Comparison of ENCODE assay signal across 8 cellular contexts in the genomic region with DNA sequence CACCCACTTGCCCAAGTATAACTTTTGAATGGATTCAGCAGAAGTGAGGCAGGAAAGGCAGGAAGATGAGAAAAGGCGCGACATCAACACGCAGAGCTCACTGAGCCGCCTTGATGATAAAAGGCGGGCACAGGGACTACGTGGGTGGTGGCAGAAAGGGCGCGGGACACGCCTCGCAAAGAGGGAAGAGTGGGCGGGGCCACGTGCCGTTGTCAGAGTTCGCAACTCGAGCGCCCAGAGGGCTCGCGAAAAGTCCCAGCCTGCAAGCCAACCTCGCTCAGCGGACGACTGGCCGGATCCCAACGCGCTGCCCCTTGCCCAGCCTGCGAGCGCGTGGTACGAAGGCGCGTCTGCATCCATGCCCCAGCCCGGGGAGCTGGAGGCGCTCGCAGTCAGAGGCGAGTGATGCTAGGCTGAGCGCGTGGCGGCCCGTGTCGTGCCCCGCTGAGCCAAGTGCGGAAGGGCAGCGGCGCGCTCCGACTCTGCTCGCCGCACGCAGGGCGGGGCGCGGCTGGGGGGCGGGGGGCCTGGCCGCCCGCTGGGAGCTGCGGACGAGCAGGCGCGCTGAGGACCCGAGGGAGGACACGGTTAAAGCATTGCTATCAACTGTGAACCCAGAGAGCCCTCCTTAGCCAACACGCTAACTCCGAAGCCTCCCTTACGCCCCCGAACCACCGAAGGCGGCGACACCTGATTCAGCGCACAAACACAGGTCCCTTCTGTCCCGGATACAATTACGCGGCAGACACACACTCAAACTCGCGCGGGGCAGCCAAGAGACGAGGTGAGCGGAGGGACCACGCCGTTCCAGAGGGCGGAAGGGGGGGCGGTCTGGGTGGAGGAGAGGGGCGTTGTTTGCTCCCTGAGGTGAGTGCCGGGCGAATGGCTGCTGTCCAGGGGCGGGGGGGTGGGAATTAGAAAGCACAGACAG. TPM values are rescaled to one million over a fixed set of nuclear protein-coding genes. Genes with fewer than 3 reads are reported as not detected.
DNase-seq lines count a peak whose midpoint lies in the region; ATAC-seq and TF ChIP-seq lines count a peak whose summit lies in the region.

A gene with protein sequence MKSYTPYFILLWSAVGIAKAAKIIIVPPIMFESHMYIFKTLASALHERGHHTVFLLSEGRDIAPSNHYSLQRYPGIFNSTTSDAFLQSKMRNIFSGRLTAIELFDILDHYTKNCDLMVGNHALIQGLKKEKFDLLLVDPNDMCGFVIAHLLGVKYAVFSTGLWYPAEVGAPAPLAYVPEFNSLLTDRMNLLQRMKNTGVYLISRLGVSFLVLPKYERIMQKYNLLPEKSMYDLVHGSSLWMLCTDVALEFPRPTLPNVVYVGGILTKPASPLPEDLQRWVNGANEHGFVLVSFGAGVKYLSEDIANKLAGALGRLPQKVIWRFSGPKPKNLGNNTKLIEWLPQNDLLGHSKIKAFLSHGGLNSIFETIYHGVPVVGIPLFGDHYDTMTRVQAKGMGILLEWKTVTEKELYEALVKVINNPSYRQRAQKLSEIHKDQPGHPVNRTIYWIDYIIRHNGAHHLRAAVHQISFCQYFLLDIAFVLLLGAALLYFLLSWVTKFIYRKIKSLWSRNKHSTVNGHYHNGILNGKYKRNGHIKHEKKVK (plus strand): TSS at position 617 of the 931 bp plus-strand sequence. CDS start 24,074 bp downstream, outside the sequence.

- no peaks in the 10 kb centered on the region for H3K9me3 Mint-ChIP-seq in chondrocyte (ENCODE audit: low read depth)

- no peaks in the 10 kb centered on the region for H3K27me3 ChIP-seq in KMS-11 (ENCODE audit: insufficient read depth, low read depth)

- peak within 1 kb of the TSS; percentile 97 for H2AFZ ChIP-seq in KMS-11 (ENCODE audit: low read depth)

- H3K27me3 Mint-ChIP-seq in chondrocyte (ENCODE audit: low read depth) = peaks cover 53% of the 10 kb centered on the region

- ATAC-seq in GM21526 (IDR thresholded peaks at IDR 0.05; ENCODE audit: low FRiP score, unreplicated experiment) (peak; percentile 45), SK-N-SH treated with all-trans-retinoic acid at 6 μM for 48 hours (peak; percentile 78)

- H3K4me1 Mint-ChIP-seq in chondrocyte (ENCODE audit: low read depth) = peaks cover 16% of the 10 kb centered on the region

- H3K27ac Mint-ChIP-seq in chondrocyte (ENCODE audit: unreplicated experiment) = no peak within 1 kb of the TSS

- H3K9ac ChIP-seq in KMS-11 = peak within 1 kb of the TSS; percentile 73; the same call in 1 of the 2 replicates

- H3K4me3 Mint-ChIP-seq in chondrocyte (ENCODE audit: unreplicated experiment) = peak within 1 kb of the TSS; percentile 73

- H3K4me3 ChIP-seq in KMS-11 (IDR thresholded peaks at IDR 0.05; ENCODE audit: insufficient read depth, low read depth, low read length) = peak within 1 kb of the TSS; percentile 39

- peaks cover 40% of the 10 kb centered on the region for H3K79me2 ChIP-seq in KMS-11 (ENCODE audit: insufficient read depth, low read depth)

- 0 out of 2 replicates have a peak, but pooled peaks cover 7% of the 10 kb centered on the region for H4K20me1 ChIP-seq in KMS-11 (ENCODE audit: insufficient read depth)

- TF ChIP-seq CTCF in KMS-11 (conservative IDR thresholded peaks at IDR 0.05; ENCODE audit: low read depth, low read length) = no peak
- TF ChIP-seq CTCF in chondrocyte (IDR thresholded peaks at IDR 0.05) = no peak

- DNase-seq in DMS153 treated with DMSO at 0.1 percent for 48 hours (lab: John Stamatoyannopoulos, UW; ENCODE audit: unreplicated experiment) (peak; percentile 87), chondrocyte (ENCODE audit: low spot score) (peak; percentile 90), left kidney (ENCODE audit: low read depth, low spot score) (peak; percentile 90)
- peak; percentile 14 for DNase-seq in stimulated activated CD4-positive, alpha-beta T cell treated with anti-CD3 and anti-CD28 coated beads, Interleukin-2, amount 100 ng/mL, for 4 hours (ENCODE audit: low read depth)
- DNase-seq in effector CD8-positive, alpha-beta T cell (lab: John Stamatoyannopoulos, UW) = no peak

- H3K27ac ChIP-seq in KMS-11 = peak within 1 kb of the TSS; percentile 69

- no peaks in the 10 kb centered on the region for H3K36me3 ChIP-seq in KMS-11 (ENCODE audit: insufficient read depth)

- H3K36me3 Mint-ChIP-seq in chondrocyte (ENCODE audit: low read depth) = no peaks in the 10 kb centered on the region

- peaks cover 40% of the 10 kb centered on the region for H3K4me1 ChIP-seq in KMS-11 (ENCODE audit: low read depth, poor library complexity, severe bottlenecking)

- peak within 1 kb of the TSS; percentile 84 for H3K4me2 ChIP-seq in KMS-11

TF ChIP-seq in SK-N-SH treated with all-trans-retinoic acid at 6 μM for 48 hours, 23 proteins besides CTCF, POLR2A, EP300 and RAD21:
- no peak for TF ChIP-seq RARB (CRISPR knock-in tag; IDR thresholded peaks at IDR 0.05)
- TF ChIP-seq ZC3H10 (CRISPR knock-in tag; IDR thresholded peaks at IDR 0.05) = no peak
- no peak for TF ChIP-seq ZNF70 (CRISPR knock-in tag; IDR thresholded peaks at IDR 0.05)
- TF ChIP-seq TSHZ2 (CRISPR knock-in tag; IDR thresholded peaks at IDR 0.05) = no peak
- TF ChIP-seq GLIS3 (CRISPR knock-in tag; IDR thresholded peaks at IDR 0.05) = no peak
- TF ChIP-seq, protein P1, sequence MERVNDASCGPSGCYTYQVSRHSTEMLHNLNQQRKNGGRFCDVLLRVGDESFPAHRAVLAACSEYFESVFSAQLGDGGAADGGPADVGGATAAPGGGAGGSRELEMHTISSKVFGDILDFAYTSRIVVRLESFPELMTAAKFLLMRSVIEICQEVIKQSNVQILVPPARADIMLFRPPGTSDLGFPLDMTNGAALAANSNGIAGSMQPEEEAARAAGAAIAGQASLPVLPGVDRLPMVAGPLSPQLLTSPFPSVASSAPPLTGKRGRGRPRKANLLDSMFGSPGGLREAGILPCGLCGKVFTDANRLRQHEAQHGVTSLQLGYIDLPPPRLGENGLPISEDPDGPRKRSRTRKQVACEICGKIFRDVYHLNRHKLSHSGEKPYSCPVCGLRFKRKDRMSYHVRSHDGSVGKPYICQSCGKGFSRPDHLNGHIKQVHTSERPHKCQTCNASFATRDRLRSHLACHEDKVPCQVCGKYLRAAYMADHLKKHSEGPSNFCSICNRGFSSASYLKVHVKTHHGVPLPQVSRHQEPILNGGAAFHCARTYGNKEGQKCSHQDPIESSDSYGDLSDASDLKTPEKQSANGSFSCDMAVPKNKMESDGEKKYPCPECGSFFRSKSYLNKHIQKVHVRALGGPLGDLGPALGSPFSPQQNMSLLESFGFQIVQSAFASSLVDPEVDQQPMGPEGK (CRISPR knock-in tag; IDR thresholded peaks at IDR 0.05; ENCODE audit: borderline replicate concordance) = no peak
- no peak for TF ChIP-seq OSR1 (CRISPR knock-in tag; IDR thresholded peaks at IDR 0.05)
- no peak for TF ChIP-seq ZFP3 (CRISPR knock-in tag; IDR thresholded peaks at IDR 0.05)

RNA-seq across cellular contexts. Expression of the gene that starts here (rescaled TPM):
- 0.17 TPM in 1 of 3 replicates, not detected in the others for total RNA-seq in chondrocyte

Comparison
In these comparisons a context has a peak if more than half of its experiments do, and no peak if none do; other contexts are left out.
1. Peak in DNase-seq in chondrocyte; RNA of the gene not detected or under 1 TPM.